ENCODE assay signal across 24 cellular contexts in genomic region chr6:115721564-115721963, GRCh38.
"Had no signal": no experiment of that assay in that cellular context is flagged by ENCODE, and none has a peak within 500 bp of the region (broad histone marks: within the 10 kb centered on the region; RNA-seq: fewer than 3 reads in every experiment).

No MANE protein-coding gene starts in this region.

- H3K4me3 ChIP-seq: colonic mucosa, coronary artery, dorsolateral prefrontal cortex, esophagus muscularis mucosa, esophagus squamous epithelium, gastrocnemius medialis, gastroesophageal sphincter, heart left ventricle had no signal

- H3K4me1 ChIP-seq: colonic mucosa, esophagus muscularis mucosa, esophagus squamous epithelium, foreskin keratinocyte, gastrocnemius medialis, gastroesophageal sphincter, heart left ventricle had no signal

- H3K4me3 Mint-ChIP-seq: dendritic cell treated with granulocyte-macrophage colony-stimulating factor and Interleukin-4, amounts not matched to agents 40 ng/mL and 50 ng/mL, for 4 days; effector memory CD8-positive, alpha-beta T cell; endodermal cell had no signal

- H3K9me3 ChIP-seq: colonic mucosa, esophagus muscularis mucosa, esophagus squamous epithelium, gastrocnemius medialis, gastroesophageal sphincter had no signal

- ATAC-seq: effector memory CD8-positive, alpha-beta T cell; esophagus mucosa; foreskin keratinocyte; gastrocnemius medialis; gastroesophageal sphincter; heart left ventricle had no signal

- H3K27ac Mint-ChIP-seq: dendritic cell treated with granulocyte-macrophage colony-stimulating factor and Interleukin-4, amounts not matched to agents 40 ng/mL and 50 ng/mL, for 4 days; effector memory CD8-positive, alpha-beta T cell; endodermal cell had no signal

- DNase-seq: colonic mucosa; cortex of kidney; dermis blood vessel endothelial cell; dorsolateral prefrontal cortex; effector CD4-positive, alpha-beta T cell; effector CD8-positive, alpha-beta T cell; effector memory CD4-positive, alpha-beta T cell; effector memory CD8-positive, alpha-beta T cell; endodermal cell; erythroblast; esophagus squamous epithelium; foreskin fibroblast; foreskin keratinocyte; foreskin melanocyte; gastrocnemius medialis; glutamatergic neuron; head of caudate nucleus; heart left ventricle had no signal

- H3K27ac ChIP-seq: colonic mucosa, coronary artery, dorsolateral prefrontal cortex, epithelial cell of prostate, esophagus muscularis mucosa, esophagus squamous epithelium, foreskin keratinocyte, gastrocnemius medialis, gastroesophageal sphincter, heart left ventricle had no signal

- H3K27me3 Mint-ChIP-seq: dendritic cell treated with granulocyte-macrophage colony-stimulating factor and Interleukin-4, amounts not matched to agents 40 ng/mL and 50 ng/mL, for 4 days; effector memory CD8-positive, alpha-beta T cell had no signal

- H3K27me3 ChIP-seq: colonic mucosa, dorsolateral prefrontal cortex, esophagus muscularis mucosa, esophagus squamous epithelium, foreskin keratinocyte, gastrocnemius medialis, gastroesophageal sphincter, heart left ventricle had no signal

- H3K9me3 Mint-ChIP-seq: endodermal cell had no signal

- H3K4me1 Mint-ChIP-seq: endodermal cell had no signal

- H3K36me3 ChIP-seq: colonic mucosa, esophagus muscularis mucosa, esophagus squamous epithelium, gastrocnemius medialis, gastroesophageal sphincter, heart left ventricle had no signal
